Comparison of ENCODE assay signal across 8 cellular contexts in the genomic region with DNA sequence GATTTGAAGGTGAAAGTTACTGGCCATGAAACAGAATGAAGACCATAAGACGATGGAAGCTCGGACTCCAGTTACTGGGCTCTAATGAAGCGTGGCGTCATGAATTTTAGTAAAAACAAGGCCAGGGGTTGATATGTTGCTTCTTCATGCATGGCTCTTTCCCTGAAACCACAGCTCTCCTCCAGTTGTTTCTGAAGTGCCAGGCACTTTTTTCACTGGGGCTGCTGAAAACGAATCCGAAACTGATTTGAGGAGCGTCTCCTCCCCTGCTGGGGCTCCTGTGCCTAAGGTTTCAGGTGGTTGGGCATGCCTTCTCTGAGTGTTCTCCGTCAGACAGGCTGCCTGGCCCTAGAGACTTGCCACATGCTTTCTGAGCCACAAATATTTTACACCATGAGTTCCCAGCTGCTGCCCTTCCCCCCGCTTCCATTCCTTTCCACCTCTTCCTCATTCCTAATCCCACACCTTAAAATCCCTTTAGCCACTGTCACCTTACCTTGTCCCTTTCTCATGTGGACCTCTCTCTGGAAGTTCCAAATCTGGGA. TPM values are rescaled to one million over a fixed set of nuclear protein-coding genes. Genes with fewer than 3 reads are reported as not detected.
DNase-seq lines count a peak whose midpoint lies in the region; ATAC-seq and TF ChIP-seq lines count a peak whose summit lies in the region.

No MANE protein-coding gene starts in this region.

- no peaks in the 10 kb centered on the region for H3K36me3 ChIP-seq in BLaER1 treated with 17β-estradiol and CSF1 and Interleukin-3, amounts not matched to agents 10 nM and 100 nM
- H3K36me3 ChIP-seq in KMS-11 (ENCODE audit: insufficient read depth), result no peaks in the 10 kb centered on the region
- H3K36me3 ChIP-seq in esophagus (ENCODE audit: control insufficient read depth in 2 of 2, insufficient read depth in 2 of 2, low read length in 1 of 2), result no peaks in the 10 kb centered on the region

- peak overlapping the region; percentile 66 for H3K4me3 Mint-ChIP-seq in activated CD8-positive, alpha-beta T cell treated with anti-CD3 and anti-CD28 coated beads, Interleukin-2, amount 10 ng/mL, durations not matched to agents 7 days and 5 days

- DNase-seq in activated CD8-positive, alpha-beta T cell treated with anti-CD3 and anti-CD28 coated beads, Interleukin-2, amount 10 ng/mL, durations not matched to agents 7 days and 5 days, result peak; percentile 82
- DNase-seq in non-pigmented ciliary epithelial cell (ENCODE audit: low read depth) (peak; percentile 48), ureter (ENCODE audit: low spot score) (peak; percentile 66), NCI-H1092 treated with DMSO at 0.1 percent for 48 hours (lab: John Stamatoyannopoulos, UW) (no peak)

- H4K20me1 ChIP-seq in BLaER1 treated with 17β-estradiol and CSF1 and Interleukin-3, amounts not matched to agents 10 nM and 100 nM, result peaks cover 0 to 16% (median 7%) of the 10 kb centered on the region in 11 experiments; a peak in 6 of 22 replicates
- no peaks in the 10 kb centered on the region for H4K20me1 ChIP-seq in KMS-11 (ENCODE audit: insufficient read depth)

- H3K4me3 ChIP-seq in BLaER1 treated with 17β-estradiol and CSF1 and Interleukin-3, amounts not matched to agents 10 nM and 100 nM, result peak overlapping the region in 8 of 10 experiments; percentile 5 to 50 (median 20); a peak in 11 of 20 replicates
- H3K4me3 ChIP-seq in KMS-11 (IDR thresholded peaks at IDR 0.05; ENCODE audit: insufficient read depth, low read depth, low read length) (no peak overlapping the region), esophagus (ENCODE audit: low read depth in 1 of 2, low read length in 2 of 2) (no peak overlapping the region)

- TF ChIP-seq CTCF in KMS-11 (conservative IDR thresholded peaks at IDR 0.05; ENCODE audit: low read depth, low read length), result no peak

- H3K79me2 ChIP-seq in KMS-11 (ENCODE audit: insufficient read depth, low read depth), result no peaks in the 10 kb centered on the region

- peaks cover 53% of the 10 kb centered on the region for H3K4me1 Mint-ChIP-seq in activated CD8-positive, alpha-beta T cell treated with anti-CD3 and anti-CD28 coated beads, Interleukin-2, amount 10 ng/mL, durations not matched to agents 7 days and 5 days (ENCODE audit: low read depth)

- H3K9me3 ChIP-seq in BLaER1 treated with 17β-estradiol and CSF1 and Interleukin-3, amounts not matched to agents 10 nM and 100 nM (replicated peaks in 1 of 11), result peaks cover 0 to 5% (median 3%) of the 10 kb centered on the region in 11 experiments; a peak in 6 of 22 replicates
- H3K9me3 ChIP-seq in esophagus (ENCODE audit: control insufficient read depth in 2 of 2, insufficient read depth in 1 of 2, low read depth in 1 of 2, low read length in 1 of 2), result no peaks in the 10 kb centered on the region

- H3K4me2 ChIP-seq in BLaER1 treated with 17β-estradiol and CSF1 and Interleukin-3, amounts not matched to agents 10 nM and 100 nM, result peak overlapping the region; percentile 75 to 96 (median 89)
- peak overlapping the region; percentile 89 for H3K4me2 ChIP-seq in KMS-11

- POLR2A ChIA-PET in activated CD8-positive, alpha-beta T cell treated with anti-CD3 and anti-CD28 coated beads, Interleukin-2, amount 10 ng/mL, durations not matched to agents 7 days and 5 days (lab: Charles Lee), result interaction anchor here (1.1 to 3.3 kb wide), 3 partner anchors 14 to 119 kb away, joined by 4 to 19 read pairs (median 4); a partner anchor contains a TSS

- H3K27ac Mint-ChIP-seq in activated CD8-positive, alpha-beta T cell treated with anti-CD3 and anti-CD28 coated beads, Interleukin-2, amount 10 ng/mL, durations not matched to agents 7 days and 5 days, result peak overlapping the region; percentile 89

- peak overlapping the region; percentile 28 to 74 (median 52); a peak in 19 of 22 replicates for H3K9ac ChIP-seq in BLaER1 treated with 17β-estradiol and CSF1 and Interleukin-3, amounts not matched to agents 10 nM and 100 nM
- peak overlapping the region; percentile 59; the same call in 1 of the 2 replicates for H3K9ac ChIP-seq in KMS-11

- H3K4me1 ChIP-seq in BLaER1 treated with 17β-estradiol and CSF1 and Interleukin-3, amounts not matched to agents 10 nM and 100 nM, result peaks cover 69 to 86% (median 78%) of the 10 kb centered on the region in 10 experiments
- H3K4me1 ChIP-seq in KMS-11 (ENCODE audit: low read depth, poor library complexity, severe bottlenecking) (peaks cover 68% of the 10 kb centered on the region), esophagus (ENCODE audit: control insufficient read depth in 2 of 2, insufficient read depth in 2 of 2, low read length in 1 of 2) (peaks cover 0 to 4% of the 10 kb centered on the region in 2 donors)

- ATAC-seq in GM19395 (IDR thresholded peaks at IDR 0.05; ENCODE audit: unreplicated experiment), result peak; percentile 48
- peak; percentile 79 for ATAC-seq in activated CD8-positive, alpha-beta T cell treated with anti-CD3 and anti-CD28 coated beads, Interleukin-2, amount 10 ng/mL, durations not matched to agents 7 days and 5 days

- peak overlapping the region; percentile 42 to 84 (median 61); a peak in 21 of 22 replicates for H3K27ac ChIP-seq in BLaER1 treated with 17β-estradiol and CSF1 and Interleukin-3, amounts not matched to agents 10 nM and 100 nM
- H3K27ac ChIP-seq in KMS-11 (peak overlapping the region; percentile 94), esophagus (ENCODE audit: low read depth in 2 of 2, low read length in 1 of 2) (peak overlapping the region; percentile 58)

- peaks cover 4% of the 10 kb centered on the region for H3K36me3 Mint-ChIP-seq in activated CD8-positive, alpha-beta T cell treated with anti-CD3 and anti-CD28 coated beads, Interleukin-2, amount 10 ng/mL, durations not matched to agents 7 days and 5 days (ENCODE audit: low read depth)

- H3K27me3 Mint-ChIP-seq in activated CD8-positive, alpha-beta T cell treated with anti-CD3 and anti-CD28 coated beads, Interleukin-2, amount 10 ng/mL, durations not matched to agents 7 days and 5 days (ENCODE audit: low read depth), result peaks cover 3% of the 10 kb centered on the region

- no peaks in the 10 kb centered on the region for H3K9me3 Mint-ChIP-seq in activated CD8-positive, alpha-beta T cell treated with anti-CD3 and anti-CD28 coated beads, Interleukin-2, amount 10 ng/mL, durations not matched to agents 7 days and 5 days (ENCODE audit: insufficient read depth)

- CTCF ChIA-PET in activated CD8-positive, alpha-beta T cell treated with anti-CD3 and anti-CD28 coated beads, Interleukin-2, amount 10 ng/mL, durations not matched to agents 7 days and 5 days (lab: Charles Lee), result interaction anchor here (1.0 to 2.8 kb wide), 7 partner anchors 10 to 49 kb away, joined by 3 to 9 read pairs (median 3); a partner anchor contains a TSS

- WGBS in esophagus, 2 donors, result 41 to 45% methylated on average over 9 of the region's 9 CpGs

- H3K27me3 ChIP-seq in BLaER1 treated with 17β-estradiol and CSF1 and Interleukin-3, amounts not matched to agents 10 nM and 100 nM, result peaks cover 0 to 17% (median 0%) of the 10 kb centered on the region in 11 experiments; a peak in 4 of 22 replicates
- no peaks in the 10 kb centered on the region for H3K27me3 ChIP-seq in KMS-11 (ENCODE audit: insufficient read depth, low read depth)
- no peaks in the 10 kb centered on the region for H3K27me3 ChIP-seq in esophagus (ENCODE audit: control insufficient read depth in 1 of 2, insufficient read depth in 2 of 2, low read length in 2 of 2)

- peak overlapping the region; percentile 41; the same call in 1 of the 2 replicates for H2AFZ ChIP-seq in KMS-11 (ENCODE audit: low read depth)

RNA-seq across cellular contexts. Expression of a gene that starts 3.7 kb away (rescaled TPM):
- total RNA-seq in activated CD8-positive, alpha-beta T cell treated with anti-CD3 and anti-CD28 coated beads, Interleukin-2, amount 10 ng/mL, durations not matched to agents 7 days and 5 days, result not detected
- under 1 TPM; 0.12 to 0.18 TPM for polyA plus RNA-seq in esophagus
- total RNA-seq in ureter, result not detected

RNA-seq across cellular contexts. Expression of a gene that starts 16.4 kb away (rescaled TPM):
- 100 to 1,000 TPM; 133 to 138 TPM for total RNA-seq in activated CD8-positive, alpha-beta T cell treated with anti-CD3 and anti-CD28 coated beads, Interleukin-2, amount 10 ng/mL, durations not matched to agents 7 days and 5 days
- 10 to 100 TPM in 1 of 2 donors, 1 to 10 TPM in 1; 9.0 to 16.7 TPM for polyA plus RNA-seq in esophagus
- 80.3 TPM for total RNA-seq in ureter

RNA-seq across cellular contexts. Expression of a gene that starts 48.1 kb away (rescaled TPM):
- total RNA-seq in activated CD8-positive, alpha-beta T cell treated with anti-CD3 and anti-CD28 coated beads, Interleukin-2, amount 10 ng/mL, durations not matched to agents 7 days and 5 days, result under 1 TPM; 0.29 to 0.73 TPM
- 1 to 10 TPM in 1 of 2 donors, under 1 TPM in 1; 0.71 to 1.0 TPM for polyA plus RNA-seq in esophagus
- total RNA-seq in ureter, result 13.2 TPM

Comparison
In these comparisons a context has a peak if more than half of its experiments do, and no peak if none do; other contexts are left out.
1. H3K4me3 ChIP-seq: peak in BLaER1 treated with 17β-estradiol and CSF1 and Interleukin-3, amounts not matched to agents 10 nM and 100 nM (8 of 10); none in KMS-11 (single experiment) and esophagus (0 of 2).
2. Peak in every context shown above with its lines, with median percentiles within 50 percentile points of each other: H3K27ac ChIP-seq.